In genomic region chr16:88569614-88569984, GRCh38 we compare ENCODE assay signal across 8 cellular contexts. TPM values are rescaled to one million over a fixed set of nuclear protein-coding genes. Genes with fewer than 3 reads are reported as not detected.
A peak's percentile ranks its signal among the peaks of the same experiment; 100 is the strongest.
DNase-seq lines count a peak whose midpoint lies in the region; ATAC-seq, FAIRE-seq and TF ChIP-seq lines count a peak whose summit lies in the region.

No MANE protein-coding gene starts in this region.

- peak overlapping the region; percentile 71 to 93 (median 86) for H3K4me3 Mint-ChIP-seq in naive thymus-derived CD4-positive, alpha-beta T cell

- H3K9me3 Mint-ChIP-seq in naive thymus-derived CD4-positive, alpha-beta T cell, result peaks cover 0 to 5% (median 0%) of the 10 kb centered on the region in 11 donors

- H2BK12ac ChIP-seq in H1 (ENCODE audit: low read depth, low read length), result peak overlapping the region; percentile 69; the same call in 1 of the 2 replicates

- H3K4me1 ChIP-seq in OCI-LY1 (ENCODE audit: insufficient read depth, low read length, severe bottlenecking) (peaks cover 25% of the 10 kb centered on the region), H1 (replicated peaks in 1 of 4; ENCODE audit: control insufficient read depth in 3 of 4, insufficient read depth in 4 of 4, low read length in 3 of 4) (peaks cover 0 to 10% (median 5%) of the 10 kb centered on the region in 4 experiments; a peak in 5 of 7 replicates)
- H3K4me1 ChIP-seq in naive thymus-derived CD4-positive, alpha-beta T cell (ENCODE audit: control insufficient read depth in 2 of 2, insufficient read depth in 2 of 2, low read length in 2 of 2), result peaks cover 21% of the 10 kb centered on the region in 2 donors

- no peak for TF ChIP-seq CTCF in GM12875 (IDR thresholded peaks at IDR 0.05; ENCODE audit: borderline replicate concordance, insufficient read depth, low read depth, low read length)
- TF ChIP-seq CTCF in HFF-Myc (IDR thresholded peaks at IDR 0.05; ENCODE audit: low read depth, low read length, missing control alignments), result no peak
- no peak for TF ChIP-seq CTCF in OCI-LY1 (IDR thresholded peaks at IDR 0.05; ENCODE audit: low read length)
- TF ChIP-seq CTCF in H1 (IDR thresholded peaks at IDR 0.05; ENCODE audit: control extremely low read depth in 1 of 3, insufficient read depth in 1 of 3, low read depth in 1 of 3, low read length in 3 of 3), result no peak

- H3K27me3 Mint-ChIP-seq in naive thymus-derived CD4-positive, alpha-beta T cell, result no peaks in the 10 kb centered on the region

- H3K27me3 ChIP-seq in OCI-LY1 (ENCODE audit: insufficient read depth, low read length), result no peaks in the 10 kb centered on the region
- peaks cover 0 to 3% (median 0%) of the 10 kb centered on the region in 4 experiments; a peak in 1 of 7 replicates for H3K27me3 ChIP-seq in H1 (replicated peaks in 1 of 4; ENCODE audit: control insufficient read depth in 3 of 4, extremely low read depth in 1 of 4, insufficient read depth in 3 of 4, low read length in 3 of 4)
- H3K27me3 ChIP-seq in naive thymus-derived CD4-positive, alpha-beta T cell (ENCODE audit: control insufficient read depth in 2 of 2, insufficient read depth in 2 of 2, low read length in 2 of 2), result no peaks in the 10 kb centered on the region

- CTCF ChIA-PET in H1 (lab: Charles Lee; ENCODE audit: partially characterized antibody), result interaction anchor here (1.5 to 2.0 kb wide), 2 partner anchors 9 to 24 kb away, joined by 4 read pairs; no protein-coding TSS in a partner anchor
- CTCF ChIA-PET in naive thymus-derived CD4-positive, alpha-beta T cell (lab: Charles Lee), result interaction anchor here (0.8 kb wide), 1 partner anchor 13 kb away, joined by 3 read pairs; no protein-coding TSS in a partner anchor

- H2AK5ac ChIP-seq in H1 (ENCODE audit: low read depth, low read length), result no peak overlapping the region; the same call in 1 of the 2 replicates

- H3K9me2 ChIP-seq in OCI-LY1 (ENCODE audit: low read depth, low read length), result no peaks in the 10 kb centered on the region

- H3K4ac ChIP-seq in H1 (replicated peaks; ENCODE audit: insufficient read length, low read depth, low read length), result peak overlapping the region; percentile 90

- H2AFZ ChIP-seq in OCI-LY1 (ENCODE audit: low read length) (no peak overlapping the region), H1 (ENCODE audit: low read length) (peak overlapping the region; percentile 65; the same call in 1 of the 2 replicates)

- H3K4me3 ChIP-seq in GM12875 (ENCODE audit: low read depth, low read length) (peak overlapping the region; percentile 65), HFF-Myc (replicated peaks; ENCODE audit: low read depth, low read length) (peak overlapping the region; percentile 90), OCI-LY1 (ENCODE audit: low read depth, low read length, poor library complexity, severe bottlenecking) (peak overlapping the region; percentile 68), H1 (ENCODE audit: extremely low read depth in 1 of 4, insufficient read depth in 2 of 4, low read depth in 3 of 4, low read length in 4 of 4) (peak overlapping the region; percentile 69 to 99 (median 82))
- peak overlapping the region; percentile 84 for H3K4me3 ChIP-seq in naive thymus-derived CD4-positive, alpha-beta T cell (ENCODE audit: low read length)

- H3K4me1 Mint-ChIP-seq in naive thymus-derived CD4-positive, alpha-beta T cell, result peaks cover 10 to 39% (median 34%) of the 10 kb centered on the region in 7 donors

- peak overlapping the region; percentile 28 to 93 (median 86) for H3K27ac Mint-ChIP-seq in naive thymus-derived CD4-positive, alpha-beta T cell

- 0 out of 2 replicates have a peak overlapping the region, but pooled peaks have one; percentile 25 for H2BK15ac ChIP-seq in H1 (ENCODE audit: low read length)

- H3K79me2 ChIP-seq in OCI-LY1 (ENCODE audit: insufficient read depth, low read length), result peaks cover 34% of the 10 kb centered on the region
- peaks cover 16 to 38% of the 10 kb centered on the region in 2 experiments for H3K79me2 ChIP-seq in H1 (ENCODE audit: control insufficient read depth in 1 of 2, insufficient read depth in 2 of 2, low read length in 2 of 2)

- 2% methylated on average over 28 of the region's 28 CpGs; no CpG with 5 or more reads in 1 of the 2 experiments for WGBS in H1 (ENCODE audit: extremely low coverage in 1 of 2, insufficient coverage in 1 of 2, insufficient read length in 1 of 2, insufficient replicate concordance in 2 of 2, low coverage in 1 of 2, low lambda C conversion rate in 2 of 2, missing lambda C conversion rate in 1 of 2), 2 experiments

- H4K20me1 ChIP-seq in OCI-LY1 (ENCODE audit: insufficient read depth, low read length) (0 out of 2 replicates have a peak, but pooled peaks cover 3% of the 10 kb centered on the region), H1 (replicated peaks in 1 of 2; ENCODE audit: control insufficient read depth in 1 of 2, insufficient read depth in 2 of 2, low read length in 2 of 2) (peaks cover 6 to 19% of the 10 kb centered on the region in 2 experiments)

- no peak overlapping the region for H4K91ac ChIP-seq in H1 (replicated peaks; ENCODE audit: insufficient read length, low read length)

- TF ChIP-seq POLR2A in H1 (IDR thresholded peaks at IDR 0.05; ENCODE audit: control extremely low read depth in 1 of 2, low read depth in 2 of 2, low read length in 2 of 2), result no peak

- H3K36me3 Mint-ChIP-seq in naive thymus-derived CD4-positive, alpha-beta T cell, result peaks cover 0 to 3% (median 0%) of the 10 kb centered on the region in 5 donors

- H2BK20ac ChIP-seq in H1 (ENCODE audit: low read length), result no peak overlapping the region

- H3K4me2 ChIP-seq in OCI-LY1 (ENCODE audit: low read length) (peak overlapping the region; percentile 88), H1 (ENCODE audit: insufficient read depth in 1 of 2, low read depth in 2 of 2, low read length in 2 of 2) (peak overlapping the region; percentile 94 to 96)

- H3K36me3 ChIP-seq in OCI-LY1 (ENCODE audit: insufficient read depth, low read length) (peaks cover 29% of the 10 kb centered on the region), H1 (ENCODE audit: control insufficient read depth in 2 of 4, insufficient read depth in 4 of 4, low read length in 3 of 4) (peaks cover 0 to 8% (median 0%) of the 10 kb centered on the region in 4 experiments; a peak in 2 of 8 replicates)
- H3K36me3 ChIP-seq in naive thymus-derived CD4-positive, alpha-beta T cell (ENCODE audit: control insufficient read depth in 2 of 3, insufficient read depth in 3 of 3, low read length in 3 of 3), result peaks cover 0 to 7% (median 0%) of the 10 kb centered on the region in 3 experiments

- peak; percentile 16 for ATAC-seq in naive thymus-derived CD4-positive, alpha-beta T cell
- no peak for ATAC-seq in GM18519 (IDR thresholded peaks at IDR 0.05; ENCODE audit: low FRiP score, unreplicated experiment)

- FAIRE-seq in H1 (lab: Jason Lieb, UNC), result no peak

- H3F3A ChIP-seq in OCI-LY1 (ENCODE audit: insufficient read depth, low read length), result no peaks in the 10 kb centered on the region

- peak overlapping the region; percentile 69 for H4K8ac ChIP-seq in H1 (ENCODE audit: extremely low read depth, insufficient read depth, low read length)

- H2BK120ac ChIP-seq in H1 (replicated peaks; ENCODE audit: low read depth, low read length), result no peak overlapping the region

- no peak overlapping the region for H3K18ac ChIP-seq in H1 (ENCODE audit: extremely low read depth, low read length)

- TF ChIP-seq EP300 in H1 (IDR thresholded peaks at IDR 0.05; ENCODE audit: borderline replicate concordance in 1 of 2, low read depth in 2 of 2, low read length in 2 of 2), result no peak

- no peak overlapping the region for H3K14ac ChIP-seq in H1 (ENCODE audit: insufficient read length)

- no peak overlapping the region for H3K23ac ChIP-seq in H1 (ENCODE audit: insufficient read length)

- peak overlapping the region; percentile 19 for H4K5ac ChIP-seq in H1 (ENCODE audit: insufficient read length, low read depth, low read length)

- peaks cover 8% of the 10 kb centered on the region for H3K23me2 ChIP-seq in H1 (ENCODE audit: low read depth, low read length)

- H3K9me3 ChIP-seq in OCI-LY1 (ENCODE audit: low read length) (no peaks in the 10 kb centered on the region), H1 (ENCODE audit: insufficient read depth in 2 of 2, low read depth in 1 of 2, low read length in 1 of 2) (no peaks in the 10 kb centered on the region)
- no peaks in the 10 kb centered on the region for H3K9me3 ChIP-seq in naive thymus-derived CD4-positive, alpha-beta T cell (ENCODE audit: control insufficient read depth in 2 of 3, low read length in 3 of 3)

- POLR2A ChIA-PET in H1 (lab: Charles Lee; ENCODE audit: partially characterized antibody), result interaction anchor here (0.6 to 1.9 kb wide), 8 partner anchors 9 to 93 kb away, joined by 3 to 9 read pairs (median 4); partner anchors contain the start of gene MVD
- POLR2A ChIA-PET in naive thymus-derived CD4-positive, alpha-beta T cell (lab: Charles Lee), result interaction anchor here (0.9 to 1.8 kb wide), 9 partner anchors 34 to 287 kb away, joined by 3 to 6 read pairs (median 3); partner anchors contain the start of genes GALNS, TRAPPC2L and ZFPM1

- TF ChIP-seq RAD21 in H1 (IDR thresholded peaks at IDR 0.05 in 1 of 2, conservative IDR thresholded peaks at IDR 0.05 in 1 of 2; ENCODE audit: low read depth in 2 of 2, low read length in 2 of 2), result no peak

- H3K56ac ChIP-seq in H1 (replicated peaks; ENCODE audit: insufficient read length, low read depth, low read length), result no peak overlapping the region

- H3K27ac ChIP-seq in OCI-LY1 (ENCODE audit: low read depth, low read length, poor library complexity, severe bottlenecking) (no peak overlapping the region), H1 (ENCODE audit: low read depth, low read length) (no peak overlapping the region)
- H3K27ac ChIP-seq in naive thymus-derived CD4-positive, alpha-beta T cell (ENCODE audit: low read depth, low read length), result peak overlapping the region; percentile 91

- intact Hi-C loops in naive thymus-derived CD4-positive, alpha-beta T cell (cut with micrococcal nuclease), result no loop called here

- H3K79me1 ChIP-seq in H1 (ENCODE audit: low read depth, low read length), result peaks cover 7% of the 10 kb centered on the region

- no peak for DNase-seq in HFF-Myc (ENCODE audit: extremely low read depth, low read depth)
- no peak for DNase-seq in H1 (ENCODE audit: low read depth in 1 of 2, low spot score in 2 of 2)
- DNase-seq in naive thymus-derived CD4-positive, alpha-beta T cell, result no peak
- DNase-seq in NCI-H510A (lab: John Stamatoyannopoulos, UW), result no peak
- DNase-seq in activated CD4-positive, alpha-beta T cell treated with anti-CD3 and anti-CD28 coated beads, Interleukin-2, amount 50 U/mL, for 1 hour, result no peak

- H3K9ac ChIP-seq in OCI-LY1 (ENCODE audit: low read length) (peak overlapping the region; percentile 84), H1 (replicated peaks in 1 of 4; ENCODE audit: extremely low read depth in 1 of 4, low read depth in 3 of 4, low read length in 3 of 4) (peak overlapping the region; percentile 59 to 81 (median 76); a peak in 6 of 7 replicates)

- H2BK5ac ChIP-seq in H1 (ENCODE audit: low read depth, low read length), result peak overlapping the region; percentile 54; the same call in 1 of the 2 replicates

RNA-seq across cellular contexts. Expression of gene ZC3H18, which starts 0.6 kb away (rescaled TPM):
- total RNA-seq in H1 (2021; fragmentation: NEBNext Ultra II Directional; extraction: Animal tissue kit (Norgen Biotek cat#: 25700)), result 70.3 and 73.2 TPM in 2 replicates
- polyA plus RNA-seq in H1 (2011; rRNA removed), result 12.1 and 19.2 TPM in 2 replicates
- 17.0 TPM for polyA plus RNA-seq in H1 (2011; cell fraction: cytosol; rRNA removed)
- 42.7 TPM for polyA plus RNA-seq in H1 (2011; cell fraction: nucleus; rRNA removed)
- 44.2 to 48.4 TPM (median 46.4 TPM) in 4 replicates for polyA plus RNA-seq in H1 (2012, experiment 1 of 2)
- 35.2 TPM for polyA plus RNA-seq in H1 (2012, experiment 2 of 2)
- polyA plus RNA-seq in H1 (2013, experiment 1 of 2), result 47.2 TPM
- polyA plus RNA-seq in H1 (2013, experiment 2 of 2), result 44.5 TPM
- polyA minus RNA-seq in H1 (2011; rRNA and poly(A)+ RNA removed), result 6.4 and 11.1 TPM in 2 replicates
- polyA minus RNA-seq in H1 (2011; cell fraction: cytosol; rRNA and poly(A)+ RNA removed), result 19.7 TPM
- polyA minus RNA-seq in H1 (2011; cell fraction: nucleus; rRNA and poly(A)+ RNA removed), result 18.5 TPM
- total RNA-seq in naive thymus-derived CD4-positive, alpha-beta T cell, result 10 to 100 TPM; 74.0 to 97.8 (median 82.6) TPM
- 10 to 100 TPM; 11.0 to 23.9 TPM for polyA plus RNA-seq in naive thymus-derived CD4-positive, alpha-beta T cell
